In genomic region chr12:106445981-106446380, GRCh38 we compare ENCODE assay signal across 25 cellular contexts.
A peak's percentile ranks its signal among the peaks of the same experiment; 100 is the strongest.
DNase-seq lines count a peak whose midpoint lies in the region; ATAC-seq and TF ChIP-seq lines count a peak whose summit lies in the region.
"Had no signal": no experiment of that assay in that cellular context is flagged by ENCODE, and none has a peak within 500 bp of the region (broad histone marks: within the 10 kb centered on the region; RNA-seq: fewer than 3 reads in every experiment).

No MANE protein-coding gene starts in this region.

- H3K27me3 ChIP-seq in HAP-1 (ENCODE audit: low read depth): no peaks in the 10 kb centered on the region
- no peaks in the 10 kb centered on the region for H3K27me3 ChIP-seq in upper lobe of right lung
- H3K27me3 ChIP-seq: sigmoid colon, transverse colon had no signal

- intact Hi-C loops in upper lobe of right lung (cut with DNase I): no loop called here

- H3K9me3 ChIP-seq in HAP-1 (no peaks in the 10 kb centered on the region), upper lobe of right lung (no peaks in the 10 kb centered on the region)
- H3K9me3 ChIP-seq: A549, lower lobe of right lung, mucosa of descending colon, sigmoid colon, transverse colon had no signal

- TF ChIP-seq CTCF in upper lobe of right lung (IDR thresholded peaks at IDR 0.05): no peak

- ATAC-seq in upper lobe of right lung (no peak), HG02938 (IDR thresholded peaks at IDR 0.05; ENCODE audit: unreplicated experiment) (no peak)
- ATAC-seq: A549; activated CD8-positive, alpha-beta T cell treated with anti-CD3 and anti-CD28 coated beads for 36 hours; lower lobe of right lung; mucosa of descending colon; PC-3; Right ventricle myocardium inferior had no signal

- no peaks in the 10 kb centered on the region for H3K36me3 ChIP-seq in HAP-1 (replicated peaks)
- H3K36me3 ChIP-seq in upper lobe of right lung: peaks cover 17% of the 10 kb centered on the region
- H3K36me3 ChIP-seq: transverse colon had no signal

- in situ Hi-C loops in HAP-1 (cut with MboI; ENCODE audit: low sequenced_read_pairs): no loop called here

- no peak overlapping the region for H3K27ac ChIP-seq in upper lobe of right lung
- H3K27ac ChIP-seq: A549, lower lobe of right lung, sigmoid colon, transverse colon had no signal

- peaks cover 18% of the 10 kb centered on the region for H3K4me1 ChIP-seq in HAP-1
- H3K4me1 ChIP-seq in upper lobe of right lung: no peaks in the 10 kb centered on the region
- H3K4me1 ChIP-seq: A549, lower lobe of right lung, sigmoid colon, transverse colon had no signal

- DNase-seq in HAP-1 (ENCODE audit: low spot score in 2 of 2) (peak; percentile 8 to 29), NCI-H2081 treated with DMSO at 0.1 percent for 48 hours (lab: John Stamatoyannopoulos, UW) (peak; percentile 42), NCI-H774 (lab: John Stamatoyannopoulos, UW) (peak; percentile 78), globus pallidus (ENCODE audit: low spot score) (peak; percentile 7), upper lobe of right lung (no peak), inferior parietal cortex (ENCODE audit: extremely low spot score) (no peak)
- DNase-seq in activated CD8-positive, alpha-beta memory T cell treated with anti-CD3 and anti-CD28 coated beads for 24 hours: no peak
- DNase-seq: activated CD4-positive, CD25-positive, alpha-beta regulatory T cell treated with anti-CD3 and anti-CD28 coated beads, Interleukin-2, amount 50 U/mL, for 72 hours; activated CD8-positive, alpha-beta T cell treated with anti-CD3 and anti-CD28 coated beads for 36 hours; activated gamma-delta T cell; DND-41; glutamatergic neuron; GOT3; KBM-7; lower lobe of right lung; MM.1S; mucosa of descending colon; NCI-H2171 treated with DMSO at 0.1 percent for 48 hours; nephron progenitor cell; PC-3; sigmoid colon; transverse colon had no signal

- peak overlapping the region; percentile 4; the same call in 1 of the 2 replicates for H3K4me3 ChIP-seq in HAP-1
- H3K4me3 ChIP-seq in upper lobe of right lung: no peak overlapping the region
- H3K4me3 ChIP-seq: A549, lower lobe of right lung, mucosa of descending colon, sigmoid colon, transverse colon had no signal

Comparison
In these comparisons a context has a peak if more than half of its experiments do, and no peak if none do; other contexts are left out.
1. DNase-seq: peak in HAP-1 (2 of 2), NCI-H2081 treated with DMSO at 0.1 percent for 48 hours (single experiment), NCI-H774 (single experiment) and globus pallidus (single experiment); none in activated CD8-positive, alpha-beta memory T cell treated with anti-CD3 and anti-CD28 coated beads for 24 hours (single experiment), upper lobe of right lung (single experiment) and inferior parietal cortex (single experiment).